Comparison of ENCODE assay signal across 8 cellular contexts in genomic region chr12:50110127-50110761, GRCh38. TPM values are rescaled to one million over a fixed set of nuclear protein-coding genes. Genes with fewer than 3 reads are reported as not detected.
DNase-seq lines count a peak whose midpoint lies in the region; ATAC-seq and TF ChIP-seq lines count a peak whose summit lies in the region.

No MANE protein-coding gene starts in this region.

- H3K4me1 Mint-ChIP-seq in neural progenitor cell, result peaks cover 61% of the 10 kb centered on the region

- H3K27me3 ChIP-seq in neural progenitor cell, result no peaks in the 10 kb centered on the region
- H3K27me3 ChIP-seq in testis, result no peaks in the 10 kb centered on the region

- H3K27me3 Mint-ChIP-seq in neural progenitor cell (ENCODE audit: insufficient read depth, low read depth), result peaks cover 11% of the 10 kb centered on the region

- peak overlapping the region; percentile 93 for H3K27ac Mint-ChIP-seq in neural progenitor cell

- intact Hi-C loops in testis (cut with DNase I; ENCODE audit: low total_unique reads), result no loop called here

- peak overlapping the region; percentile 37 for H3K4me3 ChIP-seq in GM12864 (ENCODE audit: low read depth, low read length)
- H3K4me3 ChIP-seq in NB4 (ENCODE audit: low read depth, low read length), result no peak overlapping the region
- peak overlapping the region; percentile 59 for H3K4me3 ChIP-seq in coronary artery
- H3K4me3 ChIP-seq in neural progenitor cell, result no peak overlapping the region
- no peak overlapping the region for H3K4me3 ChIP-seq in testis

- no peak overlapping the region for H3K9ac ChIP-seq in neural progenitor cell

- H3K9me3 ChIP-seq in neural progenitor cell (ENCODE audit: low read depth), result no peaks in the 10 kb centered on the region
- H3K9me3 ChIP-seq in testis, result no peaks in the 10 kb centered on the region

- H3K4me2 ChIP-seq in neural progenitor cell, result peak overlapping the region; percentile 71

- peak overlapping the region; percentile 88 for H2AFZ ChIP-seq in neural progenitor cell (replicated peaks)

- TF ChIP-seq CTCF in GM12864 (IDR thresholded peaks at IDR 0.05; ENCODE audit: low read depth, low read length, missing control alignments) (peak; percentile 2), NB4 (IDR thresholded peaks at IDR 0.05; ENCODE audit: low read depth, low read length) (no peak), coronary artery (IDR thresholded peaks at IDR 0.05) (no peak), neural progenitor cell (IDR thresholded peaks at IDR 0.05) (no peak), testis (IDR thresholded peaks at IDR 0.05) (no peak)

- no peak for ATAC-seq in HG02870 (IDR thresholded peaks at IDR 0.05; ENCODE audit: unreplicated experiment)

- TF ChIP-seq POLR2A in NB4 (IDR thresholded peaks at IDR 0.05; ENCODE audit: extremely low read depth, insufficient read length) (no peak), testis (IDR thresholded peaks at IDR 0.05) (no peak)

- DNase-seq in GM12864 (ENCODE audit: low read depth), result no peak
- DNase-seq in NB4 (ENCODE audit: low read depth), result peak; percentile 72
- peak; percentile 80 for DNase-seq in coronary artery (ENCODE audit: low spot score)
- no peak for DNase-seq in neural progenitor cell (ENCODE audit: low spot score)
- no peak for DNase-seq in stimulated activated naive CD4-positive, alpha-beta T cell (lab: John Stamatoyannopoulos, UW)
- no peak for DNase-seq in NCI-H2029 (lab: John Stamatoyannopoulos, UW)
- DNase-seq in testis, result no peak

- WGBS in testis, 2 donors, result 60 to 68% methylated on average over 7 to 8 of the region's 8 CpGs

- H3K36me3 Mint-ChIP-seq in neural progenitor cell, result peaks cover 1% of the 10 kb centered on the region

- H3K79me2 ChIP-seq in neural progenitor cell (ENCODE audit: low read depth), result peaks cover 24% of the 10 kb centered on the region

- H3K4me1 ChIP-seq in neural progenitor cell (peaks cover 22% of the 10 kb centered on the region), testis (peaks cover 16% of the 10 kb centered on the region)

- H3K27ac ChIP-seq in coronary artery (peak overlapping the region; percentile 95), neural progenitor cell (no peak overlapping the region), testis (peak overlapping the region in 1 of 2 donors; percentile 53)

- H3K36me3 ChIP-seq in neural progenitor cell (no peaks in the 10 kb centered on the region), testis (ENCODE audit: low read depth, missing control alignments) (no peaks in the 10 kb centered on the region)

- no peaks in the 10 kb centered on the region for H4K20me1 ChIP-seq in neural progenitor cell (ENCODE audit: low read depth)

- peaks cover 30% of the 10 kb centered on the region for H3F3A ChIP-seq in neural progenitor cell (ENCODE audit: low read depth)

- H3K4me3 Mint-ChIP-seq in neural progenitor cell, result peak overlapping the region; percentile 71

- H3K9me3 Mint-ChIP-seq in neural progenitor cell, result no peaks in the 10 kb centered on the region

RNA-seq across cellular contexts. Expression of gene COX14, which starts 1.8 kb away (rescaled TPM):
- total RNA-seq in neural progenitor cell (ENCODE audit: low replicate concordance) (15.3 and 22.7 TPM in 2 replicates), testis (10 to 100 TPM; 38.7 to 54.9 TPM)
- 50.2 TPM for polyA plus RNA-seq in testis (ENCODE audit: insufficient read depth, low read depth, low replicate concordance)

RNA-seq across cellular contexts. Expression of gene GPD1, which starts 6.4 kb away (rescaled TPM):
- 1.4 TPM in 1 of 2 replicates, not detected in the other for total RNA-seq in neural progenitor cell (ENCODE audit: low replicate concordance)
- 1 to 10 TPM; 2.1 to 2.4 TPM for total RNA-seq in testis
- polyA plus RNA-seq in testis (ENCODE audit: insufficient read depth, low read depth, low replicate concordance), result 3.1 TPM

RNA-seq across cellular contexts. Expression of gene SMARCD1, which starts 25.1 kb away (rescaled TPM):
- total RNA-seq in neural progenitor cell (ENCODE audit: low replicate concordance) (121 and 209 TPM in 2 replicates), testis (10 to 100 TPM; 87.6 to 99.0 TPM)
- polyA plus RNA-seq in testis (ENCODE audit: insufficient read depth, low read depth, low replicate concordance), result 67.3 TPM

RNA-seq across cellular contexts. Expression of gene ASIC1, which starts 52.8 kb away (rescaled TPM):
- total RNA-seq in neural progenitor cell (ENCODE audit: low replicate concordance) (2.5 and 5.6 TPM in 2 replicates), testis (1 to 10 TPM; 1.9 to 3.5 TPM)
- 2.7 TPM for polyA plus RNA-seq in testis (ENCODE audit: insufficient read depth, low read depth, low replicate concordance)

RNA-seq across cellular contexts. Expression of gene CERS5, which starts 56.9 kb away (rescaled TPM):
- total RNA-seq in neural progenitor cell (ENCODE audit: low replicate concordance), result 44.2 and 48.0 TPM in 2 replicates
- 10 to 100 TPM; 34.3 to 36.5 TPM for total RNA-seq in testis
- polyA plus RNA-seq in testis (ENCODE audit: insufficient read depth, low read depth, low replicate concordance), result 33.5 TPM

Comparison
In these comparisons a context has a peak if more than half of its experiments do, and no peak if none do; other contexts are left out.
1. DNase-seq: peak in NB4 (single experiment) and coronary artery (single experiment); none in GM12864 (single experiment), neural progenitor cell (single experiment), stimulated activated naive CD4-positive, alpha-beta T cell (0 of 6), NCI-H2029 (single experiment) and testis (single experiment).
2. H3K4me3 ChIP-seq: peak in GM12864 (single experiment) and coronary artery (single experiment); none in NB4 (single experiment), neural progenitor cell (single experiment) and testis (0 of 2).